ENCODE assay signal across 10 cellular contexts in genomic region chr5:3595102-3595961, GRCh38. TPM values are rescaled to one million over a fixed set of nuclear protein-coding genes. Genes with fewer than 3 reads are reported as not detected.
DNase-seq lines count a peak whose midpoint lies in the region; ATAC-seq and TF ChIP-seq lines count a peak whose summit lies in the region.
"Had no signal": no experiment of that assay in that cellular context is flagged by ENCODE, and none has a peak within 500 bp of the region (broad histone marks: within the 10 kb centered on the region; RNA-seq: fewer than 3 reads in every experiment).

Gene IRX1 (plus strand): TSS chr5:3595832. CDS start chr5:3596106, 274 bp downstream.

- no peaks in the 10 kb centered on the region for H3K36me3 ChIP-seq in SK-N-SH (replicated peaks in 1 of 2; ENCODE audit: control insufficient read depth in 1 of 2, insufficient read depth in 2 of 2, low read length in 1 of 2)
- no peaks in the 10 kb centered on the region for H3K36me3 ChIP-seq in kidney epithelial cell (ENCODE audit: control insufficient read depth, insufficient read depth, low read length)
- no peaks in the 10 kb centered on the region for H3K36me3 ChIP-seq in thoracic aorta

- POLR2A ChIA-PET in SK-N-SH (lab: Yijun Ruan, JAX) (no interaction called here), MCF 10A (lab: Yijun Ruan, JAX) (interaction anchor here (0.7 to 4.1 kb wide), 8 partner anchors 17 to 851 kb away, joined by 3 to 43 read pairs (median 4); partner anchors contain the start of gene IRX2)

- H3K27me3 Mint-ChIP-seq in MCF 10A (ENCODE audit: insufficient read depth, unreplicated experiment), result no peaks in the 10 kb centered on the region

- in situ Hi-C loops in GM13976 (cut with MboI; ENCODE audit: low sequenced_read_pairs, unreplicated experiment), result no loop called here

- H3K36me3 Mint-ChIP-seq in MCF 10A (ENCODE audit: insufficient read depth, unreplicated experiment), result peaks cover 9% of the 10 kb centered on the region

- H3K4me2 ChIP-seq in SK-N-SH, result no peak within 1 kb of the TSS

- no peak within 1 kb of the TSS for H3K9ac ChIP-seq in SK-N-SH

- H3K27me3 ChIP-seq in SK-N-SH (ENCODE audit: insufficient read depth) (peaks cover 83% of the 10 kb centered on the region), kidney epithelial cell (ENCODE audit: control insufficient read depth, insufficient read depth, low read length) (peaks cover 81% of the 10 kb centered on the region), thoracic aorta (replicated peaks; ENCODE audit: insufficient read depth) (no peaks in the 10 kb centered on the region)

- H3K4me3 Mint-ChIP-seq in MCF 10A (ENCODE audit: unreplicated experiment), result peak within 1 kb of the TSS; percentile 79

- no peak within 1 kb of the TSS for H2AFZ ChIP-seq in SK-N-SH (ENCODE audit: low read depth)

- H3K9me3 Mint-ChIP-seq in MCF 10A (ENCODE audit: unreplicated experiment), result no peaks in the 10 kb centered on the region

- H3K27ac Mint-ChIP-seq in MCF 10A (ENCODE audit: low read depth, unreplicated experiment), result peak within 1 kb of the TSS; percentile 93

- ATAC-seq in SK-N-SH treated with all-trans-retinoic acid at 6 μM for 48 hours (no peak), thoracic aorta (ENCODE audit: insufficient number of reproducible peaks, low FRiP score, low read depth) (no peak), GM18519 (IDR thresholded peaks at IDR 0.05; ENCODE audit: low FRiP score, unreplicated experiment) (no peak)

- no peak within 1 kb of the TSS for H3K4me3 ChIP-seq in SK-N-SH (ENCODE audit: low read depth in 2 of 2, low read length in 1 of 2)
- peak within 1 kb of the TSS; percentile 40 for H3K4me3 ChIP-seq in kidney epithelial cell (ENCODE audit: low read depth, low read length)
- H3K4me3 ChIP-seq in thoracic aorta, result peak within 1 kb of the TSS; percentile 72

- H3K27ac ChIP-seq in SK-N-SH (ENCODE audit: low read depth in 2 of 2, low read length in 1 of 2), result no peak within 1 kb of the TSS
- peak within 1 kb of the TSS; percentile 72 to 82 for H3K27ac ChIP-seq in thoracic aorta

- TF ChIP-seq CTCF in SK-N-SH (IDR thresholded peaks at IDR 0.05), result no peak
- no peak for TF ChIP-seq CTCF in MCF 10A (IDR thresholded peaks at IDR 0.05; ENCODE audit: unreplicated experiment)
- no peak for TF ChIP-seq CTCF in kidney epithelial cell (IDR thresholded peaks at IDR 0.05; ENCODE audit: insufficient read depth, low read length, poor library complexity, severe bottlenecking)
- TF ChIP-seq CTCF in thoracic aorta (IDR thresholded peaks at IDR 0.05), result no peak
- TF ChIP-seq CTCF in GM13976 (IDR thresholded peaks at IDR 0.05; ENCODE audit: borderline replicate concordance, control extremely low read depth, extremely low read depth, insufficient read depth, missing control alignments), result no peak

- no peaks in the 10 kb centered on the region for H3K4me1 ChIP-seq in SK-N-SH (ENCODE audit: control insufficient read depth in 1 of 2, insufficient read depth in 2 of 2, low read depth in 1 of 2, low read length in 1 of 2)
- H3K4me1 ChIP-seq in thoracic aorta (ENCODE audit: control insufficient read depth in 1 of 2, low read depth in 2 of 2), result peaks cover 0 to 13% of the 10 kb centered on the region in 2 donors

- H3K4me1 Mint-ChIP-seq in MCF 10A (ENCODE audit: insufficient read depth, unreplicated experiment), result peaks cover 8% of the 10 kb centered on the region

- H3F3A ChIP-seq in SK-N-SH (replicated peaks; ENCODE audit: insufficient read depth), result no peaks in the 10 kb centered on the region

- CTCF ChIA-PET in SK-N-SH (lab: Yijun Ruan, JAX) (no interaction called here), MCF 10A (lab: Yijun Ruan, JAX) (interaction anchor here (0.6 to 0.7 kb wide), 2 partner anchors 434 to 835 kb away, joined by 4 read pairs; no protein-coding TSS in a partner anchor)

- H3K9me2 ChIP-seq in SK-N-SH, result no peaks in the 10 kb centered on the region

- DNase-seq in SK-N-SH (peak; percentile 36), MCF 10A (ENCODE audit: unreplicated experiment) (peak; percentile 80), kidney epithelial cell (ENCODE audit: low read depth) (no peak), thoracic aorta (ENCODE audit: low spot score) (no peak), GM13976 (ENCODE audit: low spot score) (no peak)
- DNase-seq in activated effector memory CD4-positive, alpha-beta T cell treated with Interleukin-2 at 50 U/mL for 16 hours, result no peak
- DNase-seq: activated gamma-delta T cell treated with Interleukin-2 at 50 U/mL for 16 hours had no signal

- 3% methylated on average over 11 of the region's 98 CpGs for WGBS in SK-N-SH (ENCODE audit: low lambda C conversion rate)

- TF ChIP-seq EP300 in SK-N-SH (IDR thresholded peaks at IDR 0.05; ENCODE audit: borderline replicate concordance in 1 of 2, low read depth in 1 of 2, low read length in 1 of 2), result no peak

- H3K79me2 ChIP-seq in SK-N-SH (ENCODE audit: insufficient read depth), result no peaks in the 10 kb centered on the region

- TF ChIP-seq RAD21 in SK-N-SH (IDR thresholded peaks at IDR 0.05; ENCODE audit: low read length), result no peak

- no peaks in the 10 kb centered on the region for H4K20me1 ChIP-seq in SK-N-SH (ENCODE audit: insufficient read depth)

- no peaks in the 10 kb centered on the region for H3K9me3 ChIP-seq in SK-N-SH
- no peaks in the 10 kb centered on the region for H3K9me3 ChIP-seq in thoracic aorta

- intact Hi-C loops in MCF 10A (cut with micrococcal nuclease), result loop anchor here (5.0 to 10.0 kb wide), 5 partner anchors 283 to 1269 kb away; no protein-coding TSS in a partner anchor

- TSS peak; percentile 41 for BruUV-seq in MCF 10A (replicated peaks; lab: Mats Ljungman, UMichigan)

TF ChIP-seq in SK-N-SH, 30 proteins besides CTCF, POLR2A, EP300 and RAD21 (continues in another document):
- no peak for TF ChIP-seq GABPA (IDR thresholded peaks at IDR 0.05; ENCODE audit: low read depth)
- no peak for TF ChIP-seq GATA2 (CRISPR knock-in tag; IDR thresholded peaks at IDR 0.05)
- no peak for TF ChIP-seq NRF1 (IDR thresholded peaks at IDR 0.05; ENCODE audit: low read depth, low read length)
- TF ChIP-seq IRF3 (IDR thresholded peaks at IDR 0.05; ENCODE audit: low read depth, low read length), result no peak
- TF ChIP-seq EZH2phosphoT487 (IDR thresholded peaks at IDR 0.05; ENCODE audit: borderline replicate concordance, low read depth), result no peak
- no peak for TF ChIP-seq SIN3A (IDR thresholded peaks at IDR 0.05; ENCODE audit: borderline replicate concordance, low read depth, low read length)
- TF ChIP-seq JUND (IDR thresholded peaks at IDR 0.05), result no peak
- TF ChIP-seq, protein P1, sequence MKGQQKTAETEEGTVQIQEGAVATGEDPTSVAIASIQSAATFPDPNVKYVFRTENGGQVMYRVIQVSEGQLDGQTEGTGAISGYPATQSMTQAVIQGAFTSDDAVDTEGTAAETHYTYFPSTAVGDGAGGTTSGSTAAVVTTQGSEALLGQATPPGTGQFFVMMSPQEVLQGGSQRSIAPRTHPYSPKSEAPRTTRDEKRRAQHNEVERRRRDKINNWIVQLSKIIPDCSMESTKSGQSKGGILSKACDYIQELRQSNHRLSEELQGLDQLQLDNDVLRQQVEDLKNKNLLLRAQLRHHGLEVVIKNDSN (IDR thresholded peaks at IDR 0.05; ENCODE audit: borderline replicate concordance, low read depth), result no peak
- TF ChIP-seq MEF2A (IDR thresholded peaks at IDR 0.05; ENCODE audit: borderline replicate concordance, low read depth), result no peak

TF ChIP-seq in SK-N-SH treated with all-trans-retinoic acid at 6 μM for 48 hours, 23 proteins besides CTCF, POLR2A, EP300 and RAD21 (continues in another document):
- TF ChIP-seq ARNTL (CRISPR knock-in tag; IDR thresholded peaks at IDR 0.05; ENCODE audit: borderline replicate concordance, low read depth) (no peak), ZFP30 (CRISPR knock-in tag; IDR thresholded peaks at IDR 0.05) (no peak), TSHZ2 (CRISPR knock-in tag; IDR thresholded peaks at IDR 0.05) (no peak), PATZ1 (CRISPR knock-in tag; IDR thresholded peaks at IDR 0.05; ENCODE audit: borderline replicate concordance) (no peak)

RNA-seq across cellular contexts. Expression of gene IRX1, which starts in this region (rescaled TPM):
- not detected in 2 replicates for polyA plus RNA-seq in SK-N-SH (2012; rRNA removed)
- polyA plus RNA-seq in SK-N-SH (2012; cell fraction: cytosol; rRNA removed), result not detected in 2 replicates
- polyA plus RNA-seq in SK-N-SH (2012; cell fraction: nucleus; rRNA removed), result not detected in 2 replicates
- 13.8 and 15.5 TPM in 2 replicates for total RNA-seq in MCF 10A (2022)
- 6.5 and 6.6 TPM in 2 replicates for total RNA-seq in kidney epithelial cell
- total RNA-seq in thoracic aorta, result 10 to 100 TPM in 1 of 2 donors, 1 to 10 TPM in 1; 5.7 to 11.1 TPM
- total RNA-seq: RPMI7951 had no signal

Comparison
In these comparisons a context has a peak if more than half of its experiments do, and no peak if none do; other contexts are left out.
1. Peak in DNase-seq in SK-N-SH; RNA of the gene not detected or under 1 TPM.
2. H3K27ac ChIP-seq: peak in thoracic aorta (2 of 2); none in SK-N-SH (0 of 2).
3. H3K4me3 ChIP-seq: peak in kidney epithelial cell (single experiment) and thoracic aorta (single experiment); none in SK-N-SH (0 of 2).